In genomic region chr15:78944669-78945407, GRCh38 we compare ENCODE assay signal across 1 cellular context.
TF ChIP-seq lines count a peak whose summit lies in the region.

Gene CTSH, minus strand, starts transcription at chr15:78945046. Its CDS starts 65 bp downstream, at chr15:78944981.

TF ChIP-seq in K562, 482 proteins besides CTCF, POLR2A, EP300 and RAD21 (continued from another document and continues in another):
- TF ChIP-seq CLOCK (CRISPR knock-in tag; IDR thresholded peaks at IDR 0.05; ENCODE audit: borderline replicate concordance) (no peak), TCF15 (CRISPR knock-in tag; IDR thresholded peaks at IDR 0.05) (no peak), TBP (optimal IDR thresholded peaks at IDR 0.05; ENCODE audit: low read depth, low read length) (peak; percentile 71), ZNF12 (CRISPR knock-in tag; IDR thresholded peaks at IDR 0.05) (no peak), ZNF583 (CRISPR knock-in tag; IDR thresholded peaks at IDR 0.05) (peak; percentile 34; the same call in 1 of the 2 replicates), ESRRB (CRISPR knock-in tag; IDR thresholded peaks at IDR 0.05; ENCODE audit: borderline replicate concordance) (no peak), BCL6 (CRISPR knock-in tag; IDR thresholded peaks at IDR 0.05) (no peak), ZNF239 (CRISPR knock-in tag; IDR thresholded peaks at IDR 0.05) (no peak), ZBTB43 (CRISPR knock-in tag; IDR thresholded peaks at IDR 0.05) (no peak), ZNF696 (CRISPR knock-in tag; conservative IDR thresholded peaks at IDR 0.05) (no peak), TRIM25 (IDR thresholded peaks at IDR 0.05; ENCODE audit: borderline replicate concordance) (no peak), TAF15 (IDR thresholded peaks at IDR 0.05; ENCODE audit: low read depth, low read length) (no peak), CREB5 (CRISPR knock-in tag; IDR thresholded peaks at IDR 0.05) (no peak), HMG20B (CRISPR knock-in tag; IDR thresholded peaks at IDR 0.05) (no peak), NFXL1 (CRISPR knock-in tag; IDR thresholded peaks at IDR 0.05) (no peak), RBM39 (optimal IDR thresholded peaks at IDR 0.05; ENCODE audit: low read depth, low read length) (no peak), PHF20 (IDR thresholded peaks at IDR 0.05; ENCODE audit: partially characterized antibody) (peak; percentile 44), PHB2 (IDR thresholded peaks at IDR 0.05; ENCODE audit: low read depth) (no peak), NCOA1 (IDR thresholded peaks at IDR 0.05; ENCODE audit: low read depth) (no peak), HMBOX1 (IDR thresholded peaks at IDR 0.05) (peak; percentile 79; the same call in 1 of the 2 replicates), ZNF609 (CRISPR knock-in tag; IDR thresholded peaks at IDR 0.05; ENCODE audit: borderline replicate concordance) (no peak), CAMTA2 (CRISPR knock-in tag; conservative IDR thresholded peaks at IDR 0.05) (no peak), ILF3 (IDR thresholded peaks at IDR 0.05; ENCODE audit: borderline replicate concordance) (no peak), BMI1 (IDR thresholded peaks at IDR 0.05; ENCODE audit: low read length) (no peak), PURB (CRISPR knock-in tag; IDR thresholded peaks at IDR 0.05; ENCODE audit: low read depth) (no peak), JUNB (CRISPR knock-in tag; conservative IDR thresholded peaks at IDR 0.05) (no peak), HMG20A (CRISPR knock-in tag; conservative IDR thresholded peaks at IDR 0.05) (no peak), MTA3 (IDR thresholded peaks at IDR 0.05; ENCODE audit: borderline replicate concordance) (peak; percentile 76; the same call in 1 of the 2 replicates), ZNF384 (IDR thresholded peaks at IDR 0.05; ENCODE audit: low read depth, low read length) (no peak), DDX20 (tag; IDR thresholded peaks at IDR 0.05; ENCODE audit: low read depth) (no peak), POLR2H (tag; IDR thresholded peaks at IDR 0.05; ENCODE audit: low read depth) (no peak), DEAF1 (CRISPR knock-in tag; IDR thresholded peaks at IDR 0.05) (no peak), AFF4 (CRISPR knock-in tag; IDR thresholded peaks at IDR 0.05) (peak; percentile 85), ZNF124 (CRISPR knock-in tag; IDR thresholded peaks at IDR 0.05) (no peak), MCM3 (IDR thresholded peaks at IDR 0.05) (no peak), ETS1 (conservative IDR thresholded peaks at IDR 0.05; ENCODE audit: control insufficient read depth, low read depth, low read length) (0 out of 2 replicates have a peak, but pooled peaks have one; percentile 60), STAG1 (CRISPR knock-in tag; IDR thresholded peaks at IDR 0.05; ENCODE audit: borderline replicate concordance) (no peak), CCAR2 (IDR thresholded peaks at IDR 0.05; ENCODE audit: low read depth, low read length) (no peak), MCM5 (IDR thresholded peaks at IDR 0.05; ENCODE audit: low read depth) (no peak), XRCC4 (IDR thresholded peaks at IDR 0.05; ENCODE audit: extremely low read depth, insufficient read depth, insufficient read length) (no peak), GATAD2B (IDR thresholded peaks at IDR 0.05; ENCODE audit: borderline replicate concordance) (no peak), GABPB1 (CRISPR knock-in tag; IDR thresholded peaks at IDR 0.05) (peak; percentile 56; the same call in 1 of the 2 replicates), CBX5 (IDR thresholded peaks at IDR 0.05; ENCODE audit: borderline replicate concordance, low read depth) (no peak), HSF4 (CRISPR knock-in tag; IDR thresholded peaks at IDR 0.05; ENCODE audit: borderline replicate concordance) (no peak), MXI1 (IDR thresholded peaks at IDR 0.05; ENCODE audit: low read depth, low read length) (no peak)
